In the genomic region with DNA sequence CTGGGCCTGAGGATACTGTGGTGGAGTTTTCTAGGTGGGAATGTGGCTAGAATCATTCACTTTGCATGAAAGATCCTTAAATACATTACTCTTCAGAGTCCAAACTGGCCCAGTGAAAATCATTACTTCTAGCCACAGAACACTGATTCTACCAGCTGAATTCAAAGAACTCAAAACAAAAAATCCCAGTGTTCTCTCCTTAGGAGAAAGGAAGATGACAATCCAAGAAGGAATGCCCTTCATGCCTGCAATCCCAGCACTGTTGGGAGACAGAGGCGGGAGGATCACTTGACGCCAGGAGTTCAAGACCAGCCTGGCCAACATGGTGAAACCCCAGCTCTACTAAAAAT, we compare ENCODE assay signal across 21 cellular contexts. TPM values are rescaled to one million over a fixed set of nuclear protein-coding genes. Genes with fewer than 3 reads are reported as not detected.
"Had no signal": no experiment of that assay in that cellular context is flagged by ENCODE, and none has a peak within 500 bp of the region (broad histone marks: within the 10 kb centered on the region; RNA-seq: fewer than 3 reads in every experiment).

No MANE protein-coding gene starts in this region.

- H3K27me3 ChIP-seq: Peyer's patch, SJSA1 had no signal

- H3K27ac ChIP-seq: Peyer's patch, SJSA1 had no signal

- H3K4me3 Mint-ChIP-seq: activated naive CD8-positive, alpha-beta T cell; activated T-cell treated with anti-CD3 and anti-CD28 coated beads, Interleukin-2, amount 50 U/mL, for 4 hours; brain; central memory CD8-positive, alpha-beta T cell; T-helper 1 cell treated with Interleukin-12 subunit alpha and Interleukin-12 subunit beta and Interleukin-4 antibody, amounts not matched to agents 30 μg/mL and 1 μg/mL, for 36 hours had no signal

- H3K4me1 ChIP-seq: SJSA1 had no signal

- H3K9me3 ChIP-seq: Peyer's patch, SJSA1 had no signal

- DNase-seq: activated CD4-positive, alpha-beta T cell treated with anti-CD3 and anti-CD28 coated beads for 4 hours; activated CD4-positive, alpha-beta T cell treated with anti-CD3 and anti-CD28 coated beads, Interleukin-2, amount 50 U/mL, for 48 hours; activated CD8-positive, alpha-beta memory T cell treated with anti-CD3 and anti-CD28 coated beads for 24 hours; activated effector memory CD4-positive, alpha-beta T cell treated with anti-CD3 and anti-CD28 coated beads, Interleukin-2, amount 50 U/mL, for 16 hours; activated naive CD4-positive, alpha-beta T cell treated with Interleukin-2 at 50 U/mL for 16 hours; activated T-cell treated with anti-CD3 and anti-CD28 coated beads, Interleukin-2, amount 50 U/mL, for 4 hours; amygdala; NCI-H1105 treated with DMSO at 0.1 percent for 48 hours; NCI-H146; NCI-H187 treated with DMSO at 0.1 percent for 48 hours; NCI-H446; NCI-H524; Peyer's patch; SHP77 had no signal

- H3K4me1 Mint-ChIP-seq: brain had no signal

- H3K27me3 Mint-ChIP-seq: activated naive CD8-positive, alpha-beta T cell; brain; central memory CD8-positive, alpha-beta T cell had no signal

- ATAC-seq: activated CD4-positive, CD25-positive, alpha-beta regulatory T cell treated with anti-CD3 and anti-CD28 coated beads, Interleukin-2, amount 50 U/mL, for 24 hours; activated T-cell treated with anti-CD3 and anti-CD28 coated beads, Interleukin-2, amount 50 U/mL, for 4 hours had no signal

- H3K4me3 ChIP-seq: Peyer's patch, SJSA1 had no signal

- H3K9me3 Mint-ChIP-seq: activated T-cell treated with anti-CD3 and anti-CD28 coated beads, Interleukin-2, amount 50 U/mL, for 4 hours; brain; central memory CD8-positive, alpha-beta T cell; T-helper 1 cell treated with Interleukin-12 subunit alpha and Interleukin-12 subunit beta and Interleukin-4 antibody, amounts not matched to agents 30 μg/mL and 1 μg/mL, for 36 hours had no signal

- H3K27ac Mint-ChIP-seq: activated naive CD8-positive, alpha-beta T cell; T-helper 1 cell treated with Interleukin-12 subunit alpha and Interleukin-12 subunit beta and Interleukin-4 antibody, amounts not matched to agents 30 μg/mL and 1 μg/mL, for 36 hours had no signal

RNA-seq across cellular contexts. Expression of a gene that starts 35.2 kb away (rescaled TPM):
- total RNA-seq: activated T-cell treated with anti-CD3 and anti-CD28 coated beads, Interleukin-2, amount 50 U/mL, for 4 hours; astrocyte; SJSA1 had no signal
